2 cellular contexts compared by ENCODE assay signal in the genomic region with DNA sequence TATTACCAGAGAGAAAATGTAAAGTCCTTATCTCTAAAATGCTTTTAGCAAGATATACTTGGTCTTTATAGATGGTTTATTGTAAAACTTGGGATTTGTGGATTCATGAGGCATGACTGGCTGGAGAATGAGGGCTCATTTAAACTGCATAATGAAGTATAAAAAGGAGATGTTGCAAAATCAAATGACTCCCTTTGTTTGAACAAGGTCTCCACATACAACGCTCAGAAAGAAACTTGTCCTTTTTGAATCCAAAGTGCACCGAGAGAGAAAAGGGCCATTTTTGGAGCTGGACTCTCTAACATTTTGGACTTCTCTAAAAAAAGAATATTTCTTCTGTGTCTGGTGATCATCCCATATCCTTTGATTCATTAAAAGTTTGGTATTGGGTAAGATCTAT.
TF ChIP-seq lines count a peak whose summit lies in the region.

No MANE protein-coding gene starts in this region.

TF ChIP-seq in A549, 52 proteins besides CTCF, POLR2A, EP300 and RAD21 (continued from another document):
- TF ChIP-seq HOXB13 (CRISPR knock-in tag; IDR thresholded peaks at IDR 0.05; ENCODE audit: low read depth) (no peak), REST (IDR thresholded peaks at IDR 0.05) (no peak), NR3C1 (IDR thresholded peaks at IDR 0.05) (no peak), HOXB5 (CRISPR knock-in tag; IDR thresholded peaks at IDR 0.05) (no peak)

TF ChIP-seq in liver, 16 proteins besides CTCF, POLR2A, EP300 and RAD21 (continued from another document):
- TF ChIP-seq, protein P1, sequence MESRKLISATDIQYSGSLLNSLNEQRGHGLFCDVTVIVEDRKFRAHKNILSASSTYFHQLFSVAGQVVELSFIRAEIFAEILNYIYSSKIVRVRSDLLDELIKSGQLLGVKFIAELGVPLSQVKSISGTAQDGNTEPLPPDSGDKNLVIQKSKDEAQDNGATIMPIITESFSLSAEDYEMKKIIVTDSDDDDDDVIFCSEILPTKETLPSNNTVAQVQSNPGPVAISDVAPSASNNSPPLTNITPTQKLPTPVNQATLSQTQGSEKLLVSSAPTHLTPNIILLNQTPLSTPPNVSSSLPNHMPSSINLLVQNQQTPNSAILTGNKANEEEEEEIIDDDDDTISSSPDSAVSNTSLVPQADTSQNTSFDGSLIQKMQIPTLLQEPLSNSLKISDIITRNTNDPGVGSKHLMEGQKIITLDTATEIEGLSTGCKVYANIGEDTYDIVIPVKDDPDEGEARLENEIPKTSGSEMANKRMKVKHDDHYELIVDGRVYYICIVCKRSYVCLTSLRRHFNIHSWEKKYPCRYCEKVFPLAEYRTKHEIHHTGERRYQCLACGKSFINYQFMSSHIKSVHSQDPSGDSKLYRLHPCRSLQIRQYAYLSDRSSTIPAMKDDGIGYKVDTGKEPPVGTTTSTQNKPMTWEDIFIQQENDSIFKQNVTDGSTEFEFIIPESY (IDR thresholded peaks at IDR 0.05), result no peak
- peak in 1 of 2 donors; percentile 14 for TF ChIP-seq RXRA (IDR thresholded peaks at IDR 0.05)
- no peak for TF ChIP-seq GABPA (IDR thresholded peaks at IDR 0.05 in 1 of 2, conservative IDR thresholded peaks at IDR 0.05 in 1 of 2)
- peak; percentile 44 for TF ChIP-seq FOXA2 (IDR thresholded peaks at IDR 0.05)
- TF ChIP-seq FOXA1 (IDR thresholded peaks at IDR 0.05), result peak; percentile 21
- peak; percentile 88 for TF ChIP-seq YY1 (IDR thresholded peaks at IDR 0.05)
- peak; percentile 91 for TF ChIP-seq SP1 (IDR thresholded peaks at IDR 0.05)
